ENCODE assay signal across 24 cellular contexts in the genomic region with DNA sequence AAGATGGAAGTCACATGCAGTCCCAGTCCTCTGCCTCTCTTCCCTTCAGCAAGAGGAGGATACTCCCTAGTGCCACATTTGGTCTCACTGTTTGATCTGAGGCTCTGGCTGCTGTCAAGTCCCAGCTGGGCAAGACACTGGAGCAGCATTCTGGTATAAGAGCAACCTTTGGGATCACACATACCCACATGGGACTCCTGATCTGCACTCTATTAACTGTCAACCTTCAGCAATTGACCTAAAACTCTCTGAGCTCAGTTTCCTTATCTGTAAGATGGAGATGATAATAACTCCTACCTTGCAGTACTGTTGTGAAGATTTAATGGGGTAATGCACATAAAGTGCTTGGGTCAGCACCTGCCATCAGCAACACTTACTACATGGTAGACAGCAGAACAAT.
"Had no signal": no experiment of that assay in that cellular context is flagged by ENCODE, and none has a peak within 500 bp of the region (broad histone marks: within the 10 kb centered on the region; RNA-seq: fewer than 3 reads in every experiment).

No MANE protein-coding gene starts in this region.

- H3K9ac ChIP-seq: neural progenitor cell had no signal

- H3K36me3 ChIP-seq: gastrocnemius medialis, neural progenitor cell, spleen, tibial artery had no signal

- H3K4me3 ChIP-seq: dorsolateral prefrontal cortex, gastrocnemius medialis, lung, mucosa of descending colon, neural progenitor cell, psoas muscle, skin epidermis, spleen, testis, tibial artery had no signal

- H3K9me3 ChIP-seq: gastrocnemius medialis, mucosa of descending colon, psoas muscle, spleen, testis, tibial artery had no signal

- ATAC-seq: esophagus mucosa; left lobe of liver; mucosa of descending colon; natural killer cell treated with Interleukin-12 subunit alpha and Interleukin-12 subunit beta and Interleukin-15 and Interleukin-18, amount 100 ng/mL, for 72 hours; psoas muscle; right cardiac atrium; stimulated activated memory B cell treated with anti-CD40 and anti-IgM and Interleukin-4, amounts not matched to agents 10 μg/mL and 1 μg/mL and 100 μg/mL, for 72 hours; stimulated activated naive CD8-positive, alpha-beta T cell treated with anti-CD3 and anti-CD28 coated beads, Interleukin-15, Interleukin-2, amounts not matched to agents 100 U/mL and 50 U/mL, for 24 hours had no signal

- FAIRE-seq: colon, keratinocyte had no signal

- H3K27ac ChIP-seq: dorsolateral prefrontal cortex, neural progenitor cell, skin epidermis, spleen, testis, tibial artery had no signal

- H3K27me3 ChIP-seq: dorsolateral prefrontal cortex, gastrocnemius medialis, neural progenitor cell, spleen, testis, tibial artery had no signal

- DNase-seq: dorsolateral prefrontal cortex; effector CD4-positive, alpha-beta T cell; foreskin fibroblast; gastrocnemius medialis; head of caudate nucleus; mucosa of descending colon; naive B cell; psoas muscle; right cardiac atrium; spleen; stimulated activated CD4-positive, alpha-beta T cell treated with anti-CD3 and anti-CD28 coated beads, Interleukin-4, amount 100 ng/mL, for 4 hours; stimulated activated naive CD8-positive, alpha-beta T cell treated with anti-CD3 and anti-CD28 coated beads, Interleukin-15, Interleukin-2, amounts not matched to agents 100 U/mL and 50 U/mL, for 24 hours; substantia nigra; testis; tibial artery had no signal

- H3K4me1 ChIP-seq: neural progenitor cell, spleen, testis had no signal
